In the genomic region with DNA sequence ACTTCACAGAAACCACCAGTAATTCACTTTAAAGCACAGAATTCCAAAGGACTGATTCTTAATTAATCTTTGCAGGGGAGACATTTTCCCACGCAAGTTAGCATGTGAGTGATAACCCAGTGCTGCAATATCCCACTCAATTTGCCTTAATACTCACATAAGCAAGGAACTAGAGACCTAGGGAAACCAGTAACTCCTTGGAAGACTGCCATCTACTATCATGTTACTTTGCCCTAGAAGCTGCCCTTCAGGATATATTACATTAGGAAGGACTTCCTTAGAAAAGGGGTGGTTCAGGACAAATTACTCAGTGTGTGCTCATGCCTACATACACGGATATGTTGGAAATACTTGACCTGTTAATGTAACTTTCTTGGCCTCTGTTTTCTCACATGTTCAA, we compare ENCODE assay signal across 13 cellular contexts.
DNase-seq lines count a peak whose midpoint lies in the region; ATAC-seq, FAIRE-seq and TF ChIP-seq lines count a peak whose summit lies in the region.
"Had no signal": no experiment of that assay in that cellular context is flagged by ENCODE, and none has a peak within 500 bp of the region (broad histone marks: within the 10 kb centered on the region; RNA-seq: fewer than 3 reads in every experiment).

No MANE protein-coding gene starts in this region.

- no peak for TF ChIP-seq CTCF in IMR-90 (conservative IDR thresholded peaks at IDR 0.05; ENCODE audit: low read depth, low read length)
- no peak for TF ChIP-seq CTCF in bronchial epithelial cell (IDR thresholded peaks at IDR 0.05; ENCODE audit: insufficient read depth, low read length, severe bottlenecking)
- no peak for TF ChIP-seq CTCF in mucosa of descending colon (IDR thresholded peaks at IDR 0.05)

- H3K4ac ChIP-seq in IMR-90 (ENCODE audit: low read depth, low read length) = no peak overlapping the region

- no peak overlapping the region for H2AK9ac ChIP-seq in IMR-90 (replicated peaks; ENCODE audit: low read depth, low read length, poor library complexity)

- no peak overlapping the region for H3K27ac ChIP-seq in IMR-90 (ENCODE audit: insufficient read depth, low read length)

- no peaks in the 10 kb centered on the region for H3K79me1 ChIP-seq in IMR-90 (ENCODE audit: low read depth in 1 of 2, low read length in 2 of 2)

- no peak overlapping the region for H4K5ac ChIP-seq in IMR-90 (ENCODE audit: low read depth, low read length)

- H2BK120ac ChIP-seq in IMR-90 (ENCODE audit: low read depth, low read length) = no peak overlapping the region

- CTCF ChIA-PET in IMR-90 (lab: Yijun Ruan, JAX) = no interaction called here

- H3K14ac ChIP-seq in IMR-90 (replicated peaks; ENCODE audit: low read depth, low read length) = no peak overlapping the region

- TF ChIP-seq RAD21 in IMR-90 (IDR thresholded peaks at IDR 0.05; ENCODE audit: low read length) = no peak

- no CpG with 5 or more reads among the region's 2 CpGs for WGBS in IMR-90 (ENCODE audit: extremely low coverage in 2 of 2, insufficient read length in 1 of 2), 2 experiments

- H4K20me1 ChIP-seq in IMR-90 (ENCODE audit: insufficient read depth, low read length) = no peaks in the 10 kb centered on the region

- H3K27me3 ChIP-seq in IMR-90 (ENCODE audit: control insufficient read depth, insufficient read depth, low read length) (no peaks in the 10 kb centered on the region), bronchial epithelial cell (ENCODE audit: control insufficient read depth, insufficient read depth, low read length) (no peaks in the 10 kb centered on the region)

- H4K91ac ChIP-seq in IMR-90 (ENCODE audit: insufficient read depth, low read depth, low read length) = no peak overlapping the region

- H3K56ac ChIP-seq in IMR-90 (ENCODE audit: extremely low read depth, insufficient read depth, low read length) = no peak overlapping the region

- in situ Hi-C loops in Caki2 (cut with HindIII; ENCODE audit: low pct_unique_long_range_greater_than_20kb, low sequenced_read_pairs) = no loop called here
- in situ Hi-C loops in IMR-90 (cut with MboI; ENCODE audit: low sequenced_read_pairs) = no loop called here

- H3K9me3 ChIP-seq in IMR-90 (ENCODE audit: control insufficient read depth, insufficient read depth, low read length) (no peaks in the 10 kb centered on the region), mucosa of descending colon (no peaks in the 10 kb centered on the region)

- POLR2A ChIA-PET in IMR-90 (lab: Charles Lee; ENCODE audit: unreplicated experiment) = no interaction called here

- dilution Hi-C loops in IMR-90 (cut with HindIII; ENCODE audit: low sequenced_read_pairs, unreplicated experiment) = no loop called here

- intact Hi-C loops in IMR-90 (cut with micrococcal nuclease) = no loop called here
- intact Hi-C loops in mucosa of descending colon (cut with DNase I, micrococcal nuclease) = no loop called here

- H2BK5ac ChIP-seq in IMR-90 (ENCODE audit: low read depth, low read length, poor library complexity, severe bottlenecking) = no peak overlapping the region

- no peak overlapping the region; the same call in 1 of the 2 replicates for H3K4me2 ChIP-seq in IMR-90 (ENCODE audit: low read depth, low read length)

- H3K4me3 ChIP-seq in IMR-90 (ENCODE audit: insufficient read depth, low read depth, low read length) (no peak overlapping the region), bronchial epithelial cell (ENCODE audit: low read depth, low read length) (no peak overlapping the region), mucosa of descending colon (no peak overlapping the region)

- no peak overlapping the region for H3K18ac ChIP-seq in IMR-90 (ENCODE audit: low read depth, low read length)

- peak; percentile 44 for DNase-seq in Caki2 (ENCODE audit: low read depth)
- peak; percentile 98 for DNase-seq in IMR-90
- peak; percentile 99 for DNase-seq in bronchial epithelial cell (ENCODE audit: low read depth)
- DNase-seq in mucosa of descending colon = peak in 1 of 3 donors; percentile 4
- no peak for DNase-seq in NCI-H2227 (lab: John Stamatoyannopoulos, UW; ENCODE audit: unreplicated experiment)
- no peak for DNase-seq in central memory CD4-positive, alpha-beta T cell
- no peak for DNase-seq in activated CD4-positive, alpha-beta T cell treated with anti-CD3 and anti-CD28 coated beads for 1 hour
- DNase-seq: activated CD4-positive, CD25-positive, alpha-beta regulatory T cell; activated T-cell treated with anti-CD3 and anti-CD28 coated beads, Interleukin-2, amount 50 U/mL, for 48 hours; naive thymus-derived CD8-positive, alpha-beta T cell; Right ventricle myocardium superior; stimulated activated CD4-positive, alpha-beta T cell treated with anti-CD3 and anti-CD28 coated beads, Interleukin-1b, Interleukin-23, amount 100 ng/mL, for 48 hours had no signal

- no peak overlapping the region for H2BK20ac ChIP-seq in IMR-90 (ENCODE audit: low read depth, low read length)

- no peak overlapping the region for H4K8ac ChIP-seq in IMR-90 (ENCODE audit: low read depth in 2 of 2, low read length in 2 of 2)

- peaks cover 8% of the 10 kb centered on the region for H3K4me1 ChIP-seq in IMR-90 (ENCODE audit: control insufficient read depth, insufficient read depth, low read length)
- H3K4me1 ChIP-seq in mucosa of descending colon (ENCODE audit: low read depth) = peaks cover 4% of the 10 kb centered on the region

- no peak overlapping the region for H3K9ac ChIP-seq in IMR-90 (ENCODE audit: low read depth, low read length)

- no peak for FAIRE-seq in bronchial epithelial cell (lab: Jason Lieb, UNC)

- H3K36me3 ChIP-seq in IMR-90 (ENCODE audit: control insufficient read depth, insufficient read depth, low read length) (no peaks in the 10 kb centered on the region), bronchial epithelial cell (ENCODE audit: control insufficient read depth, insufficient read depth, low read length) (no peaks in the 10 kb centered on the region), mucosa of descending colon (ENCODE audit: low read depth) (no peaks in the 10 kb centered on the region)

- no peak overlapping the region for H2BK15ac ChIP-seq in IMR-90 (ENCODE audit: low read depth, low read length)

- no peak for TF ChIP-seq POLR2A in IMR-90 (IDR thresholded peaks at IDR 0.05; ENCODE audit: low read depth, low read length)

- H3K9me1 ChIP-seq in IMR-90 (ENCODE audit: insufficient read depth, low read length) = peaks cover 6% of the 10 kb centered on the region

- no TSS peak for BruUV-seq in IMR-90 (replicated peaks; lab: Mats Ljungman, UMichigan)

- H2AFZ ChIP-seq in IMR-90 (replicated peaks; ENCODE audit: low read length, poor library complexity) = no peak overlapping the region

- H2AK5ac ChIP-seq in IMR-90 (ENCODE audit: low read depth, low read length) = no peak overlapping the region

- H3K23ac ChIP-seq in IMR-90 (ENCODE audit: low read depth, low read length) = no peak overlapping the region

- ATAC-seq in IMR-90 (ENCODE audit: low read depth) (peak; percentile 89), mucosa of descending colon (peak; percentile 64), HG03280 (IDR thresholded peaks at IDR 0.05; ENCODE audit: unreplicated experiment) (no peak)
- ATAC-seq: naive thymus-derived CD8-positive, alpha-beta T cell had no signal

TF ChIP-seq in IMR-90, 13 proteins besides CTCF, POLR2A, EP300 and RAD21:
- TF ChIP-seq RCOR1 (IDR thresholded peaks at IDR 0.05; ENCODE audit: insufficient replicate concordance, low read length) (no peak), BHLHE40 (IDR thresholded peaks at IDR 0.05; ENCODE audit: low read depth, low read length) (peak; percentile 64), FOS (IDR thresholded peaks at IDR 0.05; ENCODE audit: low read depth, low read length) (no peak), CEBPB (IDR thresholded peaks at IDR 0.05; ENCODE audit: low read depth, low read length) (peak; percentile 78), MAFK (IDR thresholded peaks at IDR 0.05; ENCODE audit: low read depth, low read length) (0 out of 2 replicates have a peak, but pooled peaks have one; percentile 6)
- TF ChIP-seq, protein P1, sequence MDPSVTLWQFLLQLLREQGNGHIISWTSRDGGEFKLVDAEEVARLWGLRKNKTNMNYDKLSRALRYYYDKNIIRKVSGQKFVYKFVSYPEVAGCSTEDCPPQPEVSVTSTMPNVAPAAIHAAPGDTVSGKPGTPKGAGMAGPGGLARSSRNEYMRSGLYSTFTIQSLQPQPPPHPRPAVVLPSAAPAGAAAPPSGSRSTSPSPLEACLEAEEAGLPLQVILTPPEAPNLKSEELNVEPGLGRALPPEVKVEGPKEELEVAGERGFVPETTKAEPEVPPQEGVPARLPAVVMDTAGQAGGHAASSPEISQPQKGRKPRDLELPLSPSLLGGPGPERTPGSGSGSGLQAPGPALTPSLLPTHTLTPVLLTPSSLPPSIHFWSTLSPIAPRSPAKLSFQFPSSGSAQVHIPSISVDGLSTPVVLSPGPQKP (IDR thresholded peaks at IDR 0.05; ENCODE audit: borderline replicate concordance, low read depth, low read length) = no peak

Comparison
In these comparisons a context has a peak if more than half of its experiments do, and no peak if none do; other contexts are left out.
1. DNase-seq: peak in Caki2 (single experiment), IMR-90 (single experiment) and bronchial epithelial cell (single experiment); none in NCI-H2227 (single experiment), central memory CD4-positive, alpha-beta T cell (single experiment) and activated CD4-positive, alpha-beta T cell treated with anti-CD3 and anti-CD28 coated beads for 1 hour (single experiment).